Comparison of ENCODE assay signal across 10 cellular contexts in the genomic region with DNA sequence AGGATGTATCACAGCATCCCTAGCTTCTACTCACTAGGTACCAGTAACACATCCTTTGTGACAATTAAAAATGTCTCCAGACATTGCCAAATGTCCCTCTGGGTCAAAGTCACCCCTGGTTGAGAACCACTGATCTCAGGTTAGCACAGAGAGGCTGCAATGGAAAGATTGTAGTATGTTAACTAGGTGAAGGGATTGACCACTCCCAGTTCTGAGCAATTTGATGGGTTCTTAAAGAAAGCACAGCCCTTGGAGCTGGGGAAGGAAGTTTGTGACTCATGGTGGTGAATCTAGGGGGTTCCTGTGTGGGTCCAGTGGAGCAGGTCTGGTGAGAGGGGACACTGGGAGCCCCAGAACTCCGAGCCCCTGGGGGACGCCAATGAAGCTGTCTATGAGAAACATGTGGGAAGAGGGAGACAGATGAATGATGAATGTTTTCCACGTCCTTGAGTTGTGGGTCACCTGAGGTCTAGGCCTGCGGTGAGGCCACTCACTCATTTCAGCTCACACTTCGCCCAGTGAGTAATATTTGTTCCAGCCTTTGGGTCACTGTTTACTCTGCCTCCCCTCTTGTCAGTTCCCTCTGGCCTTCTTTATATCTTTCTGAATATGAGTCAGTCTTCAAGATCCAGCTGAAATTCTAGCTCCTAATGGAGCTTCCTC.
DNase-seq lines count a peak whose midpoint lies in the region; ATAC-seq and TF ChIP-seq lines count a peak whose summit lies in the region.
"Had no signal": no experiment of that assay in that cellular context is flagged by ENCODE, and none has a peak within 500 bp of the region (broad histone marks: within the 10 kb centered on the region; RNA-seq: fewer than 3 reads in every experiment).

No MANE protein-coding gene starts in this region.

- no peaks in the 10 kb centered on the region for H3K27me3 ChIP-seq in right atrium auricular region
- peaks cover 0 to 4% (median 0%) of the 10 kb centered on the region in 5 donors for H3K27me3 ChIP-seq in subcutaneous abdominal adipose tissue (ENCODE audit: control insufficient read depth in 5 of 5, insufficient read depth in 4 of 5, low read length in 5 of 5)
- no peaks in the 10 kb centered on the region for H3K27me3 ChIP-seq in H7 (ENCODE audit: control insufficient read depth, insufficient read depth, low read length)
- H3K27me3 ChIP-seq: dorsolateral prefrontal cortex had no signal

- no peaks in the 10 kb centered on the region for H3K27me3 Mint-ChIP-seq in activated CD8-positive, alpha-beta memory T cell treated with anti-CD3 and anti-CD28 coated beads, Interleukin-2, amount 10 ng/mL, durations not matched to agents 7 days and 5 days

- no peak for TF ChIP-seq CTCF in right atrium auricular region (IDR thresholded peaks at IDR 0.05)

- no peaks in the 10 kb centered on the region for H3K9me3 Mint-ChIP-seq in activated CD8-positive, alpha-beta memory T cell treated with anti-CD3 and anti-CD28 coated beads, Interleukin-2, amount 10 ng/mL, durations not matched to agents 7 days and 5 days (ENCODE audit: low read depth)

- ATAC-seq in activated CD8-positive, alpha-beta memory T cell treated with anti-CD3 and anti-CD28 coated beads, Interleukin-2, amount 10 ng/mL, durations not matched to agents 7 days and 5 days, result no peak
- no peak for ATAC-seq in HG02852 (IDR thresholded peaks at IDR 0.05; ENCODE audit: unreplicated experiment)

- peak overlapping the region; percentile 39 for H3K4me3 Mint-ChIP-seq in activated CD8-positive, alpha-beta memory T cell treated with anti-CD3 and anti-CD28 coated beads, Interleukin-2, amount 10 ng/mL, durations not matched to agents 7 days and 5 days

- H3K9me3 ChIP-seq in right atrium auricular region (no peaks in the 10 kb centered on the region), subcutaneous abdominal adipose tissue (ENCODE audit: control insufficient read depth in 5 of 5, low read length in 5 of 5) (no peaks in the 10 kb centered on the region)

- no peak for DNase-seq in activated CD8-positive, alpha-beta memory T cell treated with anti-CD3 and anti-CD28 coated beads, Interleukin-2, amount 10 ng/mL, durations not matched to agents 7 days and 5 days
- DNase-seq in activated CD8-positive, alpha-beta memory T cell treated with anti-CD3 and anti-CD28 coated beads for 24 hours, result no peak
- DNase-seq in activated T-cell treated with anti-CD3 and anti-CD28 coated beads, Interleukin-2, amount 50 U/mL, for 48 hours, result peak; percentile 20 to 27
- peak; percentile 77 for DNase-seq in right atrium auricular region (ENCODE audit: low spot score)
- no peak for DNase-seq in H7
- DNase-seq in globus pallidus (ENCODE audit: low spot score), result no peak
- DNase-seq: AML-193, dorsolateral prefrontal cortex had no signal

- no peak overlapping the region for H3K9ac ChIP-seq in subcutaneous abdominal adipose tissue (ENCODE audit: low read length in 5 of 5)

- CTCF ChIA-PET in activated CD8-positive, alpha-beta memory T cell treated with anti-CD3 and anti-CD28 coated beads, Interleukin-2, amount 10 ng/mL, durations not matched to agents 7 days and 5 days (lab: Charles Lee), result no interaction called here

- H3K4me3 ChIP-seq in right atrium auricular region (no peak overlapping the region), subcutaneous abdominal adipose tissue (ENCODE audit: low read depth in 1 of 5, low read length in 5 of 5) (no peak overlapping the region), H7 (ENCODE audit: insufficient read depth, low read depth, low read length) (no peak overlapping the region)

- no peaks in the 10 kb centered on the region for H3K36me3 Mint-ChIP-seq in activated CD8-positive, alpha-beta memory T cell treated with anti-CD3 and anti-CD28 coated beads, Interleukin-2, amount 10 ng/mL, durations not matched to agents 7 days and 5 days

- H3K36me3 ChIP-seq in right atrium auricular region, result no peaks in the 10 kb centered on the region
- no peaks in the 10 kb centered on the region for H3K36me3 ChIP-seq in subcutaneous abdominal adipose tissue (ENCODE audit: control insufficient read depth in 5 of 5, insufficient read depth in 5 of 5, low read length in 5 of 5)
- H3K36me3 ChIP-seq in H7 (replicated peaks; ENCODE audit: control insufficient read depth, insufficient read depth, low read length), result no peaks in the 10 kb centered on the region

- H3K27ac ChIP-seq in right atrium auricular region (peak overlapping the region; percentile 44 to 63), subcutaneous abdominal adipose tissue (ENCODE audit: low read depth, low read length) (peak overlapping the region; percentile 88)
- H3K27ac ChIP-seq: dorsolateral prefrontal cortex had no signal

- H3K4me1 ChIP-seq in right atrium auricular region (peaks cover 0 to 15% of the 10 kb centered on the region in 2 donors), subcutaneous abdominal adipose tissue (ENCODE audit: control insufficient read depth in 5 of 5, insufficient read depth in 5 of 5, low read length in 5 of 5) (peaks cover 5 to 45% (median 32%) of the 10 kb centered on the region in 5 donors)

- no peak overlapping the region for H3K27ac Mint-ChIP-seq in activated CD8-positive, alpha-beta memory T cell treated with anti-CD3 and anti-CD28 coated beads, Interleukin-2, amount 10 ng/mL, durations not matched to agents 7 days and 5 days

- peaks cover 15% of the 10 kb centered on the region for H3K4me1 Mint-ChIP-seq in activated CD8-positive, alpha-beta memory T cell treated with anti-CD3 and anti-CD28 coated beads, Interleukin-2, amount 10 ng/mL, durations not matched to agents 7 days and 5 days

Comparison
In these comparisons a context has a peak if more than half of its experiments do, and no peak if none do; other contexts are left out.
1. DNase-seq: peak in activated T-cell treated with anti-CD3 and anti-CD28 coated beads, Interleukin-2, amount 50 U/mL, for 48 hours (2 of 2) and right atrium auricular region (single experiment); none in activated CD8-positive, alpha-beta memory T cell treated with anti-CD3 and anti-CD28 coated beads, Interleukin-2, amount 10 ng/mL, durations not matched to agents 7 days and 5 days (single experiment), activated CD8-positive, alpha-beta memory T cell treated with anti-CD3 and anti-CD28 coated beads for 24 hours (single experiment), H7 (single experiment) and globus pallidus (single experiment).